In genomic region chr3:52849656-52850055, GRCh38 we compare ENCODE assay signal across 18 cellular contexts. TPM values are rescaled to one million over a fixed set of nuclear protein-coding genes. Genes with fewer than 3 reads are reported as not detected.
A peak's percentile ranks its signal among the peaks of the same experiment; 100 is the strongest.
DNase-seq lines count a peak whose midpoint lies in the region; ATAC-seq and TF ChIP-seq lines count a peak whose summit lies in the region.
"Had no signal": no experiment of that assay in that cellular context is flagged by ENCODE, and none has a peak within 500 bp of the region (broad histone marks: within the 10 kb centered on the region; RNA-seq: fewer than 3 reads in every experiment).

No MANE protein-coding gene starts in this region.

- peaks cover 10% of the 10 kb centered on the region for H3K36me3 Mint-ChIP-seq in activated CD4-positive, alpha-beta T cell treated with anti-CD3 and anti-CD28 coated beads, Interleukin-2, amount 10 ng/mL, durations not matched to agents 7 days and 5 days (ENCODE audit: low read depth)

- H3K9me3 ChIP-seq in esophagus muscularis mucosa (no peaks in the 10 kb centered on the region), psoas muscle (no peaks in the 10 kb centered on the region), vagina (no peaks in the 10 kb centered on the region), ascending aorta (no peaks in the 10 kb centered on the region)

- peak overlapping the region; percentile 66 for H3K27ac Mint-ChIP-seq in activated CD4-positive, alpha-beta T cell treated with anti-CD3 and anti-CD28 coated beads, Interleukin-2, amount 10 ng/mL, durations not matched to agents 7 days and 5 days
- H3K27ac Mint-ChIP-seq: CD4-positive, alpha-beta memory T cell; IgD-negative memory B cell had no signal

- H3K27ac ChIP-seq in esophagus muscularis mucosa (replicated peaks in 1 of 4) (peak overlapping the region in 3 of 4 donors; percentile 49 to 82 (median 63)), psoas muscle (peak overlapping the region; percentile 97), vagina (peak overlapping the region; percentile 34), ascending aorta (peak overlapping the region in 1 of 2 donors; percentile 65)
- H3K27ac ChIP-seq: 22Rv1, C4-2B had no signal

- no peaks in the 10 kb centered on the region for H3K27me3 ChIP-seq in esophagus muscularis mucosa
- H3K27me3 ChIP-seq in psoas muscle (ENCODE audit: insufficient read depth in 3 of 3, low read length in 2 of 3) = no peaks in the 10 kb centered on the region
- H3K27me3 ChIP-seq in vagina = no peaks in the 10 kb centered on the region
- H3K27me3 ChIP-seq in H7 (ENCODE audit: control insufficient read depth, insufficient read depth, low read length) = no peaks in the 10 kb centered on the region
- H3K27me3 ChIP-seq in ascending aorta = no peaks in the 10 kb centered on the region

- peaks cover 16 to 80% (median 51%) of the 10 kb centered on the region in 4 donors for H3K36me3 ChIP-seq in esophagus muscularis mucosa
- H3K36me3 ChIP-seq in psoas muscle (ENCODE audit: insufficient read depth in 1 of 2, low read depth in 1 of 2) = peaks cover 2 to 37% of the 10 kb centered on the region in 2 donors
- peaks cover 0 to 28% of the 10 kb centered on the region in 2 donors for H3K36me3 ChIP-seq in vagina
- H3K36me3 ChIP-seq in H7 (replicated peaks; ENCODE audit: control insufficient read depth, insufficient read depth, low read length) = peaks cover 9% of the 10 kb centered on the region
- H3K36me3 ChIP-seq in ascending aorta = peaks cover 37 to 57% of the 10 kb centered on the region in 2 donors

- H3K9me3 Mint-ChIP-seq in activated CD4-positive, alpha-beta T cell treated with anti-CD3 and anti-CD28 coated beads, Interleukin-2, amount 10 ng/mL, durations not matched to agents 7 days and 5 days = no peaks in the 10 kb centered on the region
- H3K9me3 Mint-ChIP-seq: CD4-positive, alpha-beta memory T cell; IgD-negative memory B cell had no signal

- 83% methylated on average over 3 of the region's 15 CpGs for WGBS in esophagus muscularis mucosa
- WGBS in psoas muscle, 3 donors = 95 to 96% (median 96%) methylated on average over 15 of the region's 15 CpGs

- TF ChIP-seq CTCF in esophagus muscularis mucosa (IDR thresholded peaks at IDR 0.05) (no peak), psoas muscle (IDR thresholded peaks at IDR 0.05) (no peak), vagina (IDR thresholded peaks at IDR 0.05) (no peak), ascending aorta (IDR thresholded peaks at IDR 0.05) (no peak)

- H3K27me3 Mint-ChIP-seq in activated CD4-positive, alpha-beta T cell treated with anti-CD3 and anti-CD28 coated beads, Interleukin-2, amount 10 ng/mL, durations not matched to agents 7 days and 5 days = no peaks in the 10 kb centered on the region
- H3K27me3 Mint-ChIP-seq: CD4-positive, alpha-beta memory T cell; IgD-negative memory B cell had no signal

- intact Hi-C loops in esophagus muscularis mucosa (cut with DNase I) (loop anchor here (5.0 kb wide), 3 partner anchors 43 to 223 kb away; partner anchors contain the start of gene NEK4), psoas muscle (cut with DNase I) (loop anchor here (5.0 to 10.0 kb wide), 7 partner anchors 43 to 345 kb away; no protein-coding TSS in a partner anchor), vagina (cut with DNase I) (loop anchor here (5.0 kb wide), 1 partner anchor 43 kb away; no protein-coding TSS in a partner anchor), ascending aorta (cut with DNase I) (loop anchor here (2.0 to 5.0 kb wide), 2 partner anchors 85 to 198 kb away; partner anchors contain the start of gene SFMBT1)

- CTCF ChIA-PET in activated CD4-positive, alpha-beta T cell treated with anti-CD3 and anti-CD28 coated beads, Interleukin-2, amount 10 ng/mL, durations not matched to agents 7 days and 5 days (lab: Charles Lee) = interaction anchor here (1.2 to 2.4 kb wide), 3 partner anchors 11 to 260 kb away, joined by 5 to 7 read pairs (median 5); no protein-coding TSS in a partner anchor

- H3K4me1 Mint-ChIP-seq in activated CD4-positive, alpha-beta T cell treated with anti-CD3 and anti-CD28 coated beads, Interleukin-2, amount 10 ng/mL, durations not matched to agents 7 days and 5 days = peaks cover 9% of the 10 kb centered on the region
- H3K4me1 Mint-ChIP-seq: CD4-positive, alpha-beta memory T cell; IgD-negative memory B cell had no signal

- TF ChIP-seq EP300 in esophagus muscularis mucosa (IDR thresholded peaks at IDR 0.05) = no peak

- peaks cover 15 to 48% (median 42%) of the 10 kb centered on the region in 4 donors for H3K4me1 ChIP-seq in esophagus muscularis mucosa
- peaks cover 50% of the 10 kb centered on the region for H3K4me1 ChIP-seq in psoas muscle
- peaks cover 15% of the 10 kb centered on the region for H3K4me1 ChIP-seq in vagina
- H3K4me1 ChIP-seq in ascending aorta = peaks cover 5 to 12% of the 10 kb centered on the region in 2 donors

- POLR2A ChIA-PET in activated CD4-positive, alpha-beta T cell treated with anti-CD3 and anti-CD28 coated beads, Interleukin-2, amount 10 ng/mL, durations not matched to agents 7 days and 5 days (lab: Charles Lee) = no interaction called here

- no peak for ATAC-seq in psoas muscle
- ATAC-seq: GM12878 had no signal

- no peak overlapping the region for H3K4me3 ChIP-seq in esophagus muscularis mucosa
- no peak overlapping the region for H3K4me3 ChIP-seq in psoas muscle
- H3K4me3 ChIP-seq in vagina = no peak overlapping the region
- no peak overlapping the region for H3K4me3 ChIP-seq in H7 (ENCODE audit: insufficient read depth, low read depth, low read length)
- H3K4me3 ChIP-seq in ascending aorta = no peak overlapping the region
- H3K4me3 ChIP-seq: GM12878 had no signal

- no peak for TF ChIP-seq POLR2A in esophagus muscularis mucosa (IDR thresholded peaks at IDR 0.05; ENCODE audit: low read depth)
- TF ChIP-seq POLR2A in vagina (IDR thresholded peaks at IDR 0.05) = no peak

- H3K4me3 Mint-ChIP-seq in activated CD4-positive, alpha-beta T cell treated with anti-CD3 and anti-CD28 coated beads, Interleukin-2, amount 10 ng/mL, durations not matched to agents 7 days and 5 days = no peak overlapping the region
- H3K4me3 Mint-ChIP-seq: CD4-positive, alpha-beta memory T cell; IgD-negative memory B cell had no signal

- DNase-seq in activated CD4-positive, alpha-beta T cell treated with anti-CD3 and anti-CD28 coated beads, Interleukin-2, amount 10 ng/mL, durations not matched to agents 7 days and 5 days = no peak
- DNase-seq in activated CD4-positive, alpha-beta T cell treated with anti-CD3 and anti-CD28 coated beads, Interleukin-2, amount 50 U/mL, for 1 hour = no peak
- no peak for DNase-seq in esophagus muscularis mucosa (ENCODE audit: extremely low spot score)
- DNase-seq in psoas muscle = peak in 1 of 2 donors; percentile 53
- DNase-seq in vagina (ENCODE audit: extremely low spot score in 2 of 2) = no peak
- no peak for DNase-seq in SIG-M5 treated with dmso at 0.1 percent for 504 hours (lab: John Stamatoyannopoulos, UW; ENCODE audit: unreplicated experiment)
- DNase-seq in H7 = no peak
- no peak for DNase-seq in ascending aorta (ENCODE audit: low spot score in 2 of 2)
- DNase-seq: AML-193; CD4-positive, alpha-beta memory T cell; DMS79 had no signal

RNA-seq across cellular contexts. Expression of gene MUSTN1, which starts 14.8 kb away (rescaled TPM):
- 1 to 10 TPM in 1 of 2 experiments, not detected in 1; 2.8 TPM for total RNA-seq in activated CD4-positive, alpha-beta T cell treated with anti-CD3 and anti-CD28 coated beads, Interleukin-2, amount 10 ng/mL, durations not matched to agents 7 days and 5 days
- total RNA-seq in esophagus muscularis mucosa (10 to 100 TPM in 3 of 4 donors, 1 to 10 TPM in 1; 6.6 to 17.7 (median 12.5) TPM), psoas muscle (1,000 to 10,000 TPM in 2 of 4 donors, 100 to 1,000 TPM in 2; 138 to 1,165 (median 841) TPM), vagina (30.2 TPM), ascending aorta (132 TPM)
- polyA plus RNA-seq in psoas muscle = 1,000 to 10,000 TPM in 1 of 3 donors, 100 to 1,000 TPM in 1, 10 to 100 TPM in 1; 91.1 to 1,241 (median 578) TPM
- total RNA-seq in H7 (2014; rRNA removed; shearing (Covaris generic)) = 0.63 and 0.97 TPM in 2 replicates
- total RNA-seq: A673, G401, HT-29 had no signal
- polyA plus RNA-seq: CD4-positive, alpha-beta memory T cell; IgD-negative memory B cell had no signal

RNA-seq across cellular contexts. Expression of gene ITIH4, which starts 19.2 kb away (rescaled TPM):
- total RNA-seq in activated CD4-positive, alpha-beta T cell treated with anti-CD3 and anti-CD28 coated beads, Interleukin-2, amount 10 ng/mL, durations not matched to agents 7 days and 5 days = 10 to 100 TPM; 25.5 to 28.6 TPM
- total RNA-seq in esophagus muscularis mucosa = 1 to 10 TPM; 2.0 to 4.6 (median 2.8) TPM
- 10 to 100 TPM; 13.1 to 90.8 (median 38.8) TPM for total RNA-seq in psoas muscle
- polyA plus RNA-seq in psoas muscle = 10 to 100 TPM in 1 of 3 donors, 1 to 10 TPM in 2; 1.3 to 29.2 (median 7.4) TPM
- 5.9 TPM for total RNA-seq in vagina
- total RNA-seq in H7 (2014; rRNA removed; shearing (Covaris generic)) = 0.14 TPM in 1 of 2 replicates, not detected in the other
- 9.8 TPM for total RNA-seq in ascending aorta
- total RNA-seq: HT-29 had no signal
- polyA plus RNA-seq: IgD-negative memory B cell had no signal

RNA-seq across cellular contexts. Expression of gene STIMATE, which starts 47.7 kb away (rescaled TPM):
- 10 to 100 TPM; 30.1 to 35.0 TPM for total RNA-seq in activated CD4-positive, alpha-beta T cell treated with anti-CD3 and anti-CD28 coated beads, Interleukin-2, amount 10 ng/mL, durations not matched to agents 7 days and 5 days
- 10 to 100 TPM; 10.4 to 23.6 (median 14.7) TPM for total RNA-seq in esophagus muscularis mucosa
- 10 to 100 TPM in 3 of 4 donors, 1 to 10 TPM in 1; 7.1 to 12.9 (median 11.3) TPM for total RNA-seq in psoas muscle
- polyA plus RNA-seq in psoas muscle = 10 to 100 TPM in 1 of 3 donors, 1 to 10 TPM in 2; 3.5 to 22.3 (median 5.6) TPM
- 12.5 TPM for total RNA-seq in vagina
- total RNA-seq in H7 (2014; rRNA removed; shearing (Covaris generic)) = 10.9 and 19.3 TPM in 2 replicates
- total RNA-seq in ascending aorta = 18.9 TPM

RNA-seq across cellular contexts. Expression of gene ITIH3, which starts 55.1 kb away (rescaled TPM):
- total RNA-seq in activated CD4-positive, alpha-beta T cell treated with anti-CD3 and anti-CD28 coated beads, Interleukin-2, amount 10 ng/mL, durations not matched to agents 7 days and 5 days = not detected
- total RNA-seq in esophagus muscularis mucosa = 1 to 10 TPM in 2 of 4 donors, under 1 TPM in 2; 0.83 to 3.2 (median 1.5) TPM
- total RNA-seq in psoas muscle = under 1 TPM in 2 of 4 donors, not detected in 2; 0.25 to 0.77 TPM
- polyA plus RNA-seq in psoas muscle = under 1 TPM; 0.18 to 0.39 (median 0.29) TPM
- total RNA-seq in vagina = 7.6 TPM
- not detected in 2 replicates for total RNA-seq in H7 (2014; rRNA removed; shearing (Covaris generic))
- 38.3 TPM for total RNA-seq in ascending aorta
- total RNA-seq: A673; CD4-positive, alpha-beta memory T cell; G401; HT-29 had no signal
- polyA plus RNA-seq: CD4-positive, alpha-beta memory T cell; IgD-negative memory B cell had no signal
